In genomic region chr4:2843909-2844584, GRCh38 we compare ENCODE assay signal across 8 cellular contexts. TPM values are rescaled to one million over a fixed set of nuclear protein-coding genes. Genes with fewer than 3 reads are reported as not detected.
DNase-seq lines count a peak whose midpoint lies in the region; ATAC-seq and TF ChIP-seq lines count a peak whose summit lies in the region.

No MANE protein-coding gene starts in this region.

- ATAC-seq in HG03460 (IDR thresholded peaks at IDR 0.05; ENCODE audit: unreplicated experiment), result peak; percentile 22
- ATAC-seq in GM19328 (IDR thresholded peaks at IDR 0.05; ENCODE audit: unreplicated experiment), result no peak

- peaks cover 19% of the 10 kb centered on the region for H3K4me1 ChIP-seq in osteoblast (ENCODE audit: insufficient read depth, low read length)

- H3K36me3 Mint-ChIP-seq in activated naive CD4-positive, alpha-beta T cell treated with anti-CD3 and anti-CD28 coated beads, Interleukin-2, amount 10 ng/mL, durations not matched to agents 7 days and 5 days, result peaks cover 21% of the 10 kb centered on the region

- H3K27ac Mint-ChIP-seq in activated naive CD4-positive, alpha-beta T cell treated with anti-CD3 and anti-CD28 coated beads, Interleukin-2, amount 10 ng/mL, durations not matched to agents 7 days and 5 days, result peak overlapping the region; percentile 93

- peaks cover 7% of the 10 kb centered on the region for H3K9me3 Mint-ChIP-seq in activated naive CD4-positive, alpha-beta T cell treated with anti-CD3 and anti-CD28 coated beads, Interleukin-2, amount 10 ng/mL, durations not matched to agents 7 days and 5 days

- peak overlapping the region; percentile 95 for H3K4me3 Mint-ChIP-seq in activated naive CD4-positive, alpha-beta T cell treated with anti-CD3 and anti-CD28 coated beads, Interleukin-2, amount 10 ng/mL, durations not matched to agents 7 days and 5 days

- peak overlapping the region; percentile 21 for H3K27ac ChIP-seq in osteoblast (ENCODE audit: low read depth, low read length)

- H3K27me3 ChIP-seq in osteoblast (ENCODE audit: insufficient read depth, low read length), result no peaks in the 10 kb centered on the region

- H3K36me3 ChIP-seq in osteoblast (ENCODE audit: insufficient read depth, low read length), result no peaks in the 10 kb centered on the region

- peak overlapping the region; percentile 89 for H3K4me3 ChIP-seq in osteoblast (ENCODE audit: insufficient read depth, low read length)

- H3K4me1 Mint-ChIP-seq in activated naive CD4-positive, alpha-beta T cell treated with anti-CD3 and anti-CD28 coated beads, Interleukin-2, amount 10 ng/mL, durations not matched to agents 7 days and 5 days, result peaks cover 47% of the 10 kb centered on the region

- no peak for DNase-seq in activated naive CD4-positive, alpha-beta T cell treated with anti-CD3 and anti-CD28 coated beads, Interleukin-2, amount 10 ng/mL, durations not matched to agents 7 days and 5 days
- no peak for DNase-seq in activated naive CD4-positive, alpha-beta T cell treated with Interleukin-2 at 50 U/mL for 16 hours
- DNase-seq in activated CD4-positive, alpha-beta T cell treated with anti-CD3 and anti-CD28 coated beads, Interleukin-2, amount 50 U/mL, for 1 hour, result peak; percentile 7
- DNase-seq in germinal center (ENCODE audit: low spot score), result peak; percentile 5
- peak; percentile 82 for DNase-seq in osteoblast (ENCODE audit: insufficient read length, low spot score, missing footprints)
- no peak for DNase-seq in activated effector memory CD4-positive, alpha-beta T cell treated with anti-CD3 and anti-CD28 coated beads, Interleukin-2, amount 50 U/mL, for 16 hours

- H3K27me3 Mint-ChIP-seq in activated naive CD4-positive, alpha-beta T cell treated with anti-CD3 and anti-CD28 coated beads, Interleukin-2, amount 10 ng/mL, durations not matched to agents 7 days and 5 days, result no peaks in the 10 kb centered on the region

- H2AFZ ChIP-seq in osteoblast (ENCODE audit: low read length), result peak overlapping the region; percentile 42

- H3K4me2 ChIP-seq in osteoblast (ENCODE audit: insufficient read depth, low read length), result peak overlapping the region; percentile 97

- H4K20me1 ChIP-seq in osteoblast (ENCODE audit: insufficient read depth, low read length), result peaks cover 41% of the 10 kb centered on the region

- TF ChIP-seq CTCF in osteoblast (IDR thresholded peaks at IDR 0.05; ENCODE audit: extremely low read depth, low read depth, low read length), result no peak

- H3K9me3 ChIP-seq in osteoblast (ENCODE audit: low read depth, low read length), result no peaks in the 10 kb centered on the region

- CTCF ChIA-PET in activated naive CD4-positive, alpha-beta T cell treated with anti-CD3 and anti-CD28 coated beads, Interleukin-2, amount 10 ng/mL, durations not matched to agents 7 days and 5 days (lab: Charles Lee), result interaction anchor here (0.6 kb wide), 1 partner anchor 78 kb away, joined by 3 read pairs; no protein-coding TSS in a partner anchor

- peaks cover 57% of the 10 kb centered on the region for H3K79me2 ChIP-seq in osteoblast (ENCODE audit: insufficient read depth, low read length)

RNA-seq across cellular contexts. Expression of gene ADD1, which starts 0.4 kb away (rescaled TPM):
- 200 and 204 TPM in 2 replicates for total RNA-seq in osteoblast

RNA-seq across cellular contexts. Expression of gene SH3BP2, which starts 51.2 kb away (rescaled TPM):
- total RNA-seq in osteoblast, result 26.4 and 28.0 TPM in 2 replicates

Comparison
In these comparisons a context has a peak if more than half of its experiments do, and no peak if none do; other contexts are left out.
1. DNase-seq: peak in activated CD4-positive, alpha-beta T cell treated with anti-CD3 and anti-CD28 coated beads, Interleukin-2, amount 50 U/mL, for 1 hour (single experiment), germinal center (single experiment) and osteoblast (single experiment); none in activated naive CD4-positive, alpha-beta T cell treated with anti-CD3 and anti-CD28 coated beads, Interleukin-2, amount 10 ng/mL, durations not matched to agents 7 days and 5 days (single experiment), activated naive CD4-positive, alpha-beta T cell treated with Interleukin-2 at 50 U/mL for 16 hours (single experiment) and activated effector memory CD4-positive, alpha-beta T cell treated with anti-CD3 and anti-CD28 coated beads, Interleukin-2, amount 50 U/mL, for 16 hours (single experiment).